In the genomic region with DNA sequence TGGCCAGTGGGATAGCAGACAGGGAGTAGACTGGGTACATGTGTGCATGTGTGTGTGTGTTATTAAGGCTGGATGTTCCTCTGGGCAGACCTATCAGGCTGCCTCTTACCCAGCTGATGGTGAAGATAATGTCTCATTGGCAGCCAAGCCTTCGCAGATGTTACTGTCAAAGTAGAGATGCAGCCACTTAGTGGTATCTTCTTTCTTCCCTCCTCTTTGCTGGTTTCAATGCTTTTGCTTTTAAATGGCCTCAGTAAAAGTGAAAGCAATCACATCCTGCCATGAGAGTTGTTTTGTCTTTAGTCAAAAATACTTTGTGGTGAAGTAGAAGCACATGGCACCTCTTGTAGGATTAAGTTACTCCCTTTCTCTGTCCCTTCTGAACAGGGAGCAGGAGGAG, we compare ENCODE assay signal across 15 cellular contexts. TPM values are rescaled to one million over a fixed set of nuclear protein-coding genes. Genes with fewer than 3 reads are reported as not detected.
DNase-seq lines count a peak whose midpoint lies in the region; ATAC-seq, FAIRE-seq and TF ChIP-seq lines count a peak whose summit lies in the region.
"Had no signal": no experiment of that assay in that cellular context is flagged by ENCODE, and none has a peak within 500 bp of the region (broad histone marks: within the 10 kb centered on the region; RNA-seq: fewer than 3 reads in every experiment).

No MANE protein-coding gene starts in this region.

- DNase-seq in GM12891 (ENCODE audit: insufficient read length, low spot score) (peak; percentile 28), GOT3 (lab: John Stamatoyannopoulos, UW) (no peak), pancreas (no peak), dorsolateral prefrontal cortex (no peak), RKO (ENCODE audit: low spot score) (no peak)
- peak; percentile 21 for DNase-seq in activated CD8-positive, alpha-beta T cell treated with anti-CD3 and anti-CD28 coated beads, Interleukin-2, amount 10 ng/mL, durations not matched to agents 7 days and 5 days
- DNase-seq: amygdala; effector memory CD8-positive, alpha-beta T cell; NCI-H2081 had no signal

- intact Hi-C loops in pancreas (cut with DNase I), result no loop called here
- intact Hi-C loops in dorsolateral prefrontal cortex (cut with DNase I), result no loop called here

- no peaks in the 10 kb centered on the region for H3K27me3 ChIP-seq in pancreas
- no peaks in the 10 kb centered on the region for H3K27me3 ChIP-seq in dorsolateral prefrontal cortex
- H3K27me3 ChIP-seq: hepatocyte had no signal

- no peaks in the 10 kb centered on the region for H3K4me1 ChIP-seq in pancreas

- H3K9me3 ChIP-seq in pancreas, result no peaks in the 10 kb centered on the region
- H3K9me3 ChIP-seq: thoracic aorta had no signal

- H3K4me3 Mint-ChIP-seq in activated CD8-positive, alpha-beta T cell treated with anti-CD3 and anti-CD28 coated beads, Interleukin-2, amount 10 ng/mL, durations not matched to agents 7 days and 5 days, result no peak overlapping the region
- H3K4me3 Mint-ChIP-seq: effector memory CD8-positive, alpha-beta T cell; memory B cell had no signal

- no peaks in the 10 kb centered on the region for H3K9me3 Mint-ChIP-seq in activated CD8-positive, alpha-beta T cell treated with anti-CD3 and anti-CD28 coated beads, Interleukin-2, amount 10 ng/mL, durations not matched to agents 7 days and 5 days (ENCODE audit: insufficient read depth)
- H3K9me3 Mint-ChIP-seq: effector memory CD8-positive, alpha-beta T cell; memory B cell had no signal

- peaks cover 2% of the 10 kb centered on the region for H3K27me3 Mint-ChIP-seq in activated CD8-positive, alpha-beta T cell treated with anti-CD3 and anti-CD28 coated beads, Interleukin-2, amount 10 ng/mL, durations not matched to agents 7 days and 5 days (ENCODE audit: low read depth)

- no peak for TF ChIP-seq CTCF in pancreas (IDR thresholded peaks at IDR 0.05)
- no peak for TF ChIP-seq CTCF in dorsolateral prefrontal cortex (IDR thresholded peaks at IDR 0.05 in 54 of 56, conservative IDR thresholded peaks at IDR 0.05 in 2 of 56; ENCODE audit: low read depth in 1 of 56, partially characterized antibody in 56 of 56)

- no peak for TF ChIP-seq POLR2A in GM12891 (IDR thresholded peaks at IDR 0.05; ENCODE audit: low read depth, low read length)

- H3K36me3 Mint-ChIP-seq in activated CD8-positive, alpha-beta T cell treated with anti-CD3 and anti-CD28 coated beads, Interleukin-2, amount 10 ng/mL, durations not matched to agents 7 days and 5 days (ENCODE audit: low read depth), result no peaks in the 10 kb centered on the region
- H3K36me3 Mint-ChIP-seq: memory B cell had no signal

- H3K36me3 ChIP-seq in pancreas, result no peaks in the 10 kb centered on the region
- H3K36me3 ChIP-seq: thoracic aorta had no signal

- peak overlapping the region; percentile 31 for H3K27ac Mint-ChIP-seq in activated CD8-positive, alpha-beta T cell treated with anti-CD3 and anti-CD28 coated beads, Interleukin-2, amount 10 ng/mL, durations not matched to agents 7 days and 5 days
- H3K27ac Mint-ChIP-seq: effector memory CD8-positive, alpha-beta T cell; memory B cell had no signal

- peak; percentile 72 for ATAC-seq in GM18909 (IDR thresholded peaks at IDR 0.05; ENCODE audit: poor library complexity, unreplicated experiment)
- ATAC-seq in HG03060 (IDR thresholded peaks at IDR 0.05; ENCODE audit: low read depth, unreplicated experiment), result peak; percentile 58
- ATAC-seq in activated CD8-positive, alpha-beta T cell treated with anti-CD3 and anti-CD28 coated beads, Interleukin-2, amount 10 ng/mL, durations not matched to agents 7 days and 5 days, result peak; percentile 61
- no peak for ATAC-seq in pancreas
- ATAC-seq: effector memory CD8-positive, alpha-beta T cell had no signal

- H3K4me3 ChIP-seq in pancreas (no peak overlapping the region), dorsolateral prefrontal cortex (no peak overlapping the region)
- H3K4me3 ChIP-seq: hepatocyte, thoracic aorta had no signal

- H3K27ac ChIP-seq in pancreas (no peak overlapping the region), dorsolateral prefrontal cortex (no peak overlapping the region)
- H3K27ac ChIP-seq: hepatocyte, thoracic aorta had no signal

- FAIRE-seq in GM12891 (lab: Jason Lieb, UNC) (peak; percentile 23), pancreas (lab: Jason Lieb, UNC) (no peak)
- FAIRE-seq: HTR-8/SVneo had no signal

- POLR2A ChIA-PET in activated CD8-positive, alpha-beta T cell treated with anti-CD3 and anti-CD28 coated beads, Interleukin-2, amount 10 ng/mL, durations not matched to agents 7 days and 5 days (lab: Charles Lee), result no interaction called here

- WGBS in pancreas, 2 donors, result 80 to 100% methylated on average over 1 of the region's 1 CpG

- CTCF ChIA-PET in activated CD8-positive, alpha-beta T cell treated with anti-CD3 and anti-CD28 coated beads, Interleukin-2, amount 10 ng/mL, durations not matched to agents 7 days and 5 days (lab: Charles Lee), result no interaction called here

- H3K4me1 Mint-ChIP-seq in activated CD8-positive, alpha-beta T cell treated with anti-CD3 and anti-CD28 coated beads, Interleukin-2, amount 10 ng/mL, durations not matched to agents 7 days and 5 days (ENCODE audit: low read depth), result peaks cover 16% of the 10 kb centered on the region

TF ChIP-seq in GM12891, 5 proteins besides CTCF, POLR2A, EP300 and RAD21:
- TF ChIP-seq SPI1 (IDR thresholded peaks at IDR 0.05; ENCODE audit: low read depth, low read length) (no peak), POLR2AphosphoS5 (IDR thresholded peaks at IDR 0.05; ENCODE audit: low read depth, low read length) (no peak), TAF1 (IDR thresholded peaks at IDR 0.05; ENCODE audit: low read depth, low read length) (no peak), POU2F2 (IDR thresholded peaks at IDR 0.05; ENCODE audit: low read depth, low read length) (no peak), PAX5 (IDR thresholded peaks at IDR 0.05; ENCODE audit: insufficient read depth, low read length, severe bottlenecking) (no peak)

RNA-seq across cellular contexts. Expression of gene SNRNP48, which starts 57.5 kb away (rescaled TPM):
- 4.0 TPM for polyA plus RNA-seq in GM12891 (2012; ENCODE audit: low read depth, missing spikeins)
- total RNA-seq in activated CD8-positive, alpha-beta T cell treated with anti-CD3 and anti-CD28 coated beads, Interleukin-2, amount 10 ng/mL, durations not matched to agents 7 days and 5 days, result 10 to 100 TPM; 16.5 to 19.7 TPM
- 1 to 10 TPM; 3.7 to 8.1 (median 4.8) TPM for total RNA-seq in pancreas
- 1 to 10 TPM; 3.2 to 6.6 TPM for polyA plus RNA-seq in pancreas
- 10 to 100 TPM in 102 of 120 experiments, 1 to 10 TPM in 18; 7.9 to 25.1 (median 12.6) TPM for total RNA-seq in dorsolateral prefrontal cortex

Comparison
In these comparisons a context has a peak if more than half of its experiments do, and no peak if none do; other contexts are left out.
1. DNase-seq: peak in GM12891 (single experiment) and activated CD8-positive, alpha-beta T cell treated with anti-CD3 and anti-CD28 coated beads, Interleukin-2, amount 10 ng/mL, durations not matched to agents 7 days and 5 days (single experiment); none in GOT3 (single experiment), pancreas (0 of 6), dorsolateral prefrontal cortex (0 of 10) and RKO (single experiment).
2. ATAC-seq: peak in GM18909 (single experiment), HG03060 (single experiment) and activated CD8-positive, alpha-beta T cell treated with anti-CD3 and anti-CD28 coated beads, Interleukin-2, amount 10 ng/mL, durations not matched to agents 7 days and 5 days (single experiment); none in pancreas (0 of 4).